Comparison of ENCODE assay signal across 23 cellular contexts in the genomic region with DNA sequence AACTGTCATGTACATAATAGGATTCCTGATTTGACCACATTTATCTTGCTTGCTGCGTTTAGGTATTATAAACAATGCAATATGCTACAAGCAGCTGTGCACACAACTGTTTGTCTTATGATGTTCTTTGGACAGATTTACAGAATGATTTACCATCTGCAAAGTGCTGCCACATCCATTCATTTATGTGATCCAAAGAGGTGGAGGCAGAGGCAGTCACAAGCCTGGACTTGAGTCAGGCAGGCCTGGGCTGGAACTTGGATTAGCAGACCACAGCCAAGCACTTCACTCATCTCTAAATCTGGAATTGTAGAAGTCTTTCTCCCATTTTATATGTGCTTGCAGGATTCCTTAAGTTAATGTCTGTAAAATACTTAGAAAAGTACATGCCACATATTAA.
DNase-seq lines count a peak whose midpoint lies in the region; ATAC-seq and TF ChIP-seq lines count a peak whose summit lies in the region.
"Had no signal": no experiment of that assay in that cellular context is flagged by ENCODE, and none has a peak within 500 bp of the region (broad histone marks: within the 10 kb centered on the region; RNA-seq: fewer than 3 reads in every experiment).

No MANE protein-coding gene starts in this region.

- no peak overlapping the region for H2BK120ac ChIP-seq in IMR-90 (ENCODE audit: low read depth, low read length)

- H3K4ac ChIP-seq in IMR-90 (ENCODE audit: low read depth, low read length): peak overlapping the region; percentile 16; the same call in 1 of the 2 replicates

- whole genome bisulfite sequencing in IMR-90 (ENCODE audit: extremely low coverage in 2 of 2, insufficient read length in 1 of 2), 2 experiments: no CpG with 5 or more reads among the region's 1 CpG

- no peaks in the 10 kb centered on the region for H4K20me1 ChIP-seq in IMR-90 (ENCODE audit: insufficient read depth, low read length)

- CTCF ChIA-PET in IMR-90 (lab: Yijun Ruan, JAX): no interaction called here

- H3K36me3 ChIP-seq in IMR-90 (ENCODE audit: control insufficient read depth, insufficient read depth, low read length) (no peaks in the 10 kb centered on the region), lower lobe of right lung (no peaks in the 10 kb centered on the region)
- H3K36me3 ChIP-seq: ovary, right lobe of liver, SJSA1, transverse colon had no signal

- no peaks in the 10 kb centered on the region for H3K79me1 ChIP-seq in IMR-90 (ENCODE audit: low read depth in 1 of 2, low read length in 2 of 2)

- in situ Hi-C loops in IMR-90 (cut with MboI; ENCODE audit: low sequenced_read_pairs): no loop called here

- ATAC-seq in IMR-90 (ENCODE audit: low read depth) (peak; percentile 24; the same call in 1 of the 2 replicates), foreskin keratinocyte (peak; percentile 78), HG02798 (IDR thresholded peaks at IDR 0.05; ENCODE audit: poor library complexity, unreplicated experiment) (no peak), lower lobe of right lung (no peak)
- ATAC-seq: right lobe of liver, WTC11 had no signal

- no peak overlapping the region for H2AFZ ChIP-seq in IMR-90 (replicated peaks; ENCODE audit: low read length, poor library complexity)

- no peak overlapping the region for H2BK20ac ChIP-seq in IMR-90 (ENCODE audit: low read depth, low read length)

- H4K8ac ChIP-seq in IMR-90 (ENCODE audit: low read depth in 2 of 2, low read length in 2 of 2): no peak overlapping the region

- H3K4me1 ChIP-seq in IMR-90 (ENCODE audit: control insufficient read depth, insufficient read depth, low read length) (no peaks in the 10 kb centered on the region; the same call in 1 of the 2 replicates), foreskin keratinocyte (peaks cover 3% of the 10 kb centered on the region), lower lobe of right lung (no peaks in the 10 kb centered on the region)
- H3K4me1 ChIP-seq: Caco-2, right lobe of liver, SJSA1, transverse colon had no signal

- H3K27me3 ChIP-seq in IMR-90 (ENCODE audit: control insufficient read depth, insufficient read depth, low read length) (no peaks in the 10 kb centered on the region), foreskin keratinocyte (no peaks in the 10 kb centered on the region), lower lobe of right lung (ENCODE audit: low read depth) (no peaks in the 10 kb centered on the region)
- H3K27me3 ChIP-seq: ovary, right lobe of liver, SJSA1, transverse colon had no signal

- dilution Hi-C loops in IMR-90 (cut with HindIII; ENCODE audit: low sequenced_read_pairs, unreplicated experiment): no loop called here

- intact Hi-C loops in IMR-90 (cut with micrococcal nuclease) (no loop called here), lower lobe of right lung (cut with DNase I) (no loop called here)

- no peak overlapping the region for H2BK15ac ChIP-seq in IMR-90 (ENCODE audit: low read depth, low read length)

- no peak overlapping the region for H3K18ac ChIP-seq in IMR-90 (ENCODE audit: low read depth, low read length)

- no peak overlapping the region for H3K56ac ChIP-seq in IMR-90 (ENCODE audit: extremely low read depth, insufficient read depth, low read length)

- no peak overlapping the region for H3K23ac ChIP-seq in IMR-90 (ENCODE audit: low read depth, low read length)

- peaks cover 3% of the 10 kb centered on the region for H3K9me1 ChIP-seq in IMR-90 (ENCODE audit: insufficient read depth, low read length)

- H3K4me2 ChIP-seq in IMR-90 (ENCODE audit: low read depth, low read length): no peak overlapping the region

- TF ChIP-seq CTCF in IMR-90 (conservative IDR thresholded peaks at IDR 0.05; ENCODE audit: low read depth, low read length) (no peak), foreskin keratinocyte (conservative IDR thresholded peaks at IDR 0.05) (no peak), lower lobe of right lung (IDR thresholded peaks at IDR 0.05) (no peak)

- H3K9me3 ChIP-seq in IMR-90 (ENCODE audit: control insufficient read depth, insufficient read depth, low read length) (no peaks in the 10 kb centered on the region), lower lobe of right lung (no peaks in the 10 kb centered on the region)
- H3K9me3 ChIP-seq: Caco-2, ovary, right lobe of liver, SJSA1, transverse colon had no signal

- H4K5ac ChIP-seq in IMR-90 (ENCODE audit: low read depth, low read length): no peak overlapping the region

- DNase-seq in DMS 273 treated with DMSO at 0.1 percent for 48 hours (lab: John Stamatoyannopoulos, UW) (peak; percentile 75), IMR-90 (peak; percentile 27), NCI-H69 (lab: John Stamatoyannopoulos, UW) (peak; percentile 97), foreskin keratinocyte (peak; percentile 61 to 76), lower lobe of right lung (no peak)
- DNase-seq in activated T-cell treated with anti-CD3 and anti-CD28 coated beads, Interleukin-2, amount 50 U/mL, for 48 hours: no peak
- DNase-seq: activated CD4-positive, alpha-beta T cell treated with anti-CD3 and anti-CD28 coated beads, Interleukin-2, amount 50 U/mL, for 48 hours; activated naive CD4-positive, alpha-beta T cell treated with anti-CD3 and anti-CD28 coated beads for 36 hours; activated T-cell treated with anti-CD3 and anti-CD28 coated beads for 4 hours; AML-193; Caco-2; effector memory CD4-positive, alpha-beta T cell; Kasumi-1; NCI-H1436 treated with DMSO at 0.1 percent for 48 hours; NCI-H446; ovary; right lobe of liver; stimulated activated naive CD4-positive, alpha-beta T cell; transverse colon had no signal

- H2BK5ac ChIP-seq in IMR-90 (ENCODE audit: low read depth, low read length, poor library complexity, severe bottlenecking): no peak overlapping the region

- no peak overlapping the region for H2AK5ac ChIP-seq in IMR-90 (ENCODE audit: low read depth, low read length)

- BruUV-seq in IMR-90 (replicated peaks; lab: Mats Ljungman, UMichigan): no TSS peak

- TF ChIP-seq RAD21 in IMR-90 (IDR thresholded peaks at IDR 0.05; ENCODE audit: low read length): no peak

- H2AK9ac ChIP-seq in IMR-90 (replicated peaks; ENCODE audit: low read depth, low read length, poor library complexity): no peak overlapping the region

- POLR2A ChIA-PET in IMR-90 (lab: Charles Lee; ENCODE audit: unreplicated experiment): no interaction called here

- no peak overlapping the region for H4K91ac ChIP-seq in IMR-90 (ENCODE audit: insufficient read depth, low read depth, low read length)

- H3K4me3 ChIP-seq in IMR-90 (ENCODE audit: insufficient read depth, low read depth, low read length) (no peak overlapping the region), lower lobe of right lung (no peak overlapping the region)
- H3K4me3 ChIP-seq: lung, ovary, right lobe of liver, SJSA1, transverse colon had no signal

- TF ChIP-seq POLR2A in IMR-90 (IDR thresholded peaks at IDR 0.05; ENCODE audit: low read depth, low read length): no peak

- no peak overlapping the region for H3K14ac ChIP-seq in IMR-90 (replicated peaks; ENCODE audit: low read depth, low read length)

- H3K27ac ChIP-seq in IMR-90 (ENCODE audit: insufficient read depth, low read length) (no peak overlapping the region), foreskin keratinocyte (no peak overlapping the region), lower lobe of right lung (no peak overlapping the region)
- H3K27ac ChIP-seq: ovary, right lobe of liver, SJSA1, transverse colon had no signal

- no peak overlapping the region for H3K9ac ChIP-seq in IMR-90 (ENCODE audit: low read depth, low read length)

TF ChIP-seq in IMR-90, 13 proteins besides CTCF, POLR2A, EP300 and RAD21:
- TF ChIP-seq MXI1 (IDR thresholded peaks at IDR 0.05; ENCODE audit: borderline replicate concordance, low read depth, low read length) (no peak), BHLHE40 (IDR thresholded peaks at IDR 0.05; ENCODE audit: low read depth, low read length) (no peak), NFE2L2 (IDR thresholded peaks at IDR 0.05; ENCODE audit: low read depth, low read length) (no peak), RCOR1 (IDR thresholded peaks at IDR 0.05; ENCODE audit: insufficient replicate concordance, low read length) (no peak), MAZ (IDR thresholded peaks at IDR 0.05; ENCODE audit: borderline replicate concordance, low read depth, low read length) (no peak), SMC3 (IDR thresholded peaks at IDR 0.05; ENCODE audit: low read depth, low read length) (no peak), CHD1 (IDR thresholded peaks at IDR 0.05; ENCODE audit: low read depth, low read length) (no peak), MAFK (IDR thresholded peaks at IDR 0.05; ENCODE audit: low read depth, low read length) (no peak), CEBPB (IDR thresholded peaks at IDR 0.05; ENCODE audit: low read depth, low read length) (no peak), FOS (IDR thresholded peaks at IDR 0.05; ENCODE audit: low read depth, low read length) (no peak), RFX5 (IDR thresholded peaks at IDR 0.05; ENCODE audit: low read depth, low read length) (no peak)
- TF ChIP-seq, protein P1, sequence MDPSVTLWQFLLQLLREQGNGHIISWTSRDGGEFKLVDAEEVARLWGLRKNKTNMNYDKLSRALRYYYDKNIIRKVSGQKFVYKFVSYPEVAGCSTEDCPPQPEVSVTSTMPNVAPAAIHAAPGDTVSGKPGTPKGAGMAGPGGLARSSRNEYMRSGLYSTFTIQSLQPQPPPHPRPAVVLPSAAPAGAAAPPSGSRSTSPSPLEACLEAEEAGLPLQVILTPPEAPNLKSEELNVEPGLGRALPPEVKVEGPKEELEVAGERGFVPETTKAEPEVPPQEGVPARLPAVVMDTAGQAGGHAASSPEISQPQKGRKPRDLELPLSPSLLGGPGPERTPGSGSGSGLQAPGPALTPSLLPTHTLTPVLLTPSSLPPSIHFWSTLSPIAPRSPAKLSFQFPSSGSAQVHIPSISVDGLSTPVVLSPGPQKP (IDR thresholded peaks at IDR 0.05; ENCODE audit: borderline replicate concordance, low read depth, low read length): no peak
- TF ChIP-seq, protein P2, sequence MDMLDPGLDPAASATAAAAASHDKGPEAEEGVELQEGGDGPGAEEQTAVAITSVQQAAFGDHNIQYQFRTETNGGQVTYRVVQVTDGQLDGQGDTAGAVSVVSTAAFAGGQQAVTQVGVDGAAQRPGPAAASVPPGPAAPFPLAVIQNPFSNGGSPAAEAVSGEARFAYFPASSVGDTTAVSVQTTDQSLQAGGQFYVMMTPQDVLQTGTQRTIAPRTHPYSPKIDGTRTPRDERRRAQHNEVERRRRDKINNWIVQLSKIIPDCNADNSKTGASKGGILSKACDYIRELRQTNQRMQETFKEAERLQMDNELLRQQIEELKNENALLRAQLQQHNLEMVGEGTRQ (IDR thresholded peaks at IDR 0.05; ENCODE audit: low read depth, low read length): no peak
TF ChIP-seq in IMR-90: peak in this region for 0.

Comparison
In these comparisons a context has a peak if more than half of its experiments do, and no peak if none do; other contexts are left out.
1. DNase-seq: peak in DMS 273 treated with DMSO at 0.1 percent for 48 hours (single experiment), IMR-90 (single experiment), NCI-H69 (single experiment) and foreskin keratinocyte (2 of 2); none in lower lobe of right lung (single experiment) and activated T-cell treated with anti-CD3 and anti-CD28 coated beads, Interleukin-2, amount 50 U/mL, for 48 hours (0 of 2).
2. ATAC-seq: peak in IMR-90 (single experiment) and foreskin keratinocyte (single experiment); none in HG02798 (single experiment) and lower lobe of right lung (0 of 2).